ENCODE assay signal across 1 cellular context in the genomic region with DNA sequence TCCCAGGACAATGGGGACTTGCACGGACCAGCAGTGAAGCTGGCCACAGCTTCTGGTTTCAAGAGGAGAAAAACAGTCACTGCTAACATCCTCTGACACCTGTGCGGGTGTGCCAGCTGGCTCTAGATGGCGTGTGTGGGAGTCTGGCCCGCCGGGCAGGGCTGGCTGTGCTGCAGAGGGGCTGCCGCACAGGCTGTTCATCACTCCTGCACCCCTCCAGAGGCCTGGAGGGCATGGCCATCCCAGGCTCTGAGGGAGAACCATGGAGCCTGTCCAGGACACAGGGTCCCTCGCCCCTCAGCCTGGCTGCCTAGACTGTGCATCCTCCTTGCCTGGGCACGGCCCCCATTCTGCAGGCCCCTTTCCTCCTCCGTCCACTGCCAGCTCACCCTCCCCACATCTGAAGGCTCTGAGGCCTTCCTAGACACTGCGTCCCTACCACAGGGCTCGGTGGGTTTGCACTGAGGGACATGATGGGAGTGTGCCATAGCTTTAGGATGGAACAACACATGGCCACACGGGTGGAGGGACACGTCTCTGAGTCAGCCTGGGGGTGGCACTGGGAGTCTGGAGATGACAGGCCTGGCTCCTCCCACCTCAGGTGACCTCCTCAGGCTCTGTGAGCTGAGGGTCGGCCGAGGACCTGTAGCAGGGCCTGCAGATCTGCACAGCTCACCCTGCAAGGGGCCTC.
TF ChIP-seq lines count a peak whose summit lies in the region.

No MANE protein-coding gene starts in this region.

TF ChIP-seq in HEK293, 187 proteins besides CTCF, POLR2A, EP300 and RAD21 (continued from another document):
- TF ChIP-seq, protein P1, sequence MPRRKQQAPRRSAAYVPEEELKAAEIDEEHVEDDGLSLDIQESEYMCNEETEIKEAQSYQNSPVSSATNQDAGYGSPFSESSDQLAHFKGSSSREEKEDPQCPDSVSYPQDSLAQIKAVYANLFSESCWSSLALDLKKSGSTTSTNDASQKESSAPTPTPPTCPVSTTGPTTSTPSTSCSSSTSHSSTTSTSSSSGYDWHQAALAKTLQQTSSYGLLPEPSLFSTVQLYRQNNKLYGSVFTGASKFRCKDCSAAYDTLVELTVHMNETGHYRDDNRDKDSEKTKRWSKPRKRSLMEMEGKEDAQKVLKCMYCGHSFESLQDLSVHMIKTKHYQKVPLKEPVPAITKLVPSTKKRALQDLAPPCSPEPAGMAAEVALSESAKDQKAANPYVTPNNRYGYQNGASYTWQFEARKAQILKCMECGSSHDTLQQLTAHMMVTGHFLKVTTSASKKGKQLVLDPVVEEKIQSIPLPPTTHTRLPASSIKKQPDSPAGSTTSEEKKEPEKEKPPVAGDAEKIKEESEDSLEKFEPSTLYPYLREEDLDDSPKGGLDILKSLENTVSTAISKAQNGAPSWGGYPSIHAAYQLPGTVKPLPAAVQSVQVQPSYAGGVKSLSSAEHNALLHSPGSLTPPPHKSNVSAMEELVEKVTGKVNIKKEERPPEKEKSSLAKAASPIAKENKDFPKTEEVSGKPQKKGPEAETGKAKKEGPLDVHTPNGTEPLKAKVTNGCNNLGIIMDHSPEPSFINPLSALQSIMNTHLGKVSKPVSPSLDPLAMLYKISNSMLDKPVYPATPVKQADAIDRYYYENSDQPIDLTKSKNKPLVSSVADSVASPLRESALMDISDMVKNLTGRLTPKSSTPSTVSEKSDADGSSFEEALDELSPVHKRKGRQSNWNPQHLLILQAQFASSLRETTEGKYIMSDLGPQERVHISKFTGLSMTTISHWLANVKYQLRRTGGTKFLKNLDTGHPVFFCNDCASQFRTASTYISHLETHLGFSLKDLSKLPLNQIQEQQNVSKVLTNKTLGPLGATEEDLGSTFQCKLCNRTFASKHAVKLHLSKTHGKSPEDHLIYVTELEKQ (tag by site-specific recombination; IDR thresholded peaks at IDR 0.05; ENCODE audit: borderline replicate concordance), result no peak
- TF ChIP-seq SALL2 (tag by site-specific recombination; IDR thresholded peaks at IDR 0.05; ENCODE audit: borderline replicate concordance), result no peak
- TF ChIP-seq KLF1 (tag by site-specific recombination; IDR thresholded peaks at IDR 0.05), result 0 out of 2 replicates have a peak, but pooled peaks have one; percentile 11
- no peak for TF ChIP-seq ZNF677 (tag by site-specific recombination; IDR thresholded peaks at IDR 0.05)
